In genomic region chr6:40672118-40672517, GRCh38 we compare ENCODE assay signal across 14 cellular contexts.
DNase-seq lines count a peak whose midpoint lies in the region; ATAC-seq and TF ChIP-seq lines count a peak whose summit lies in the region.
"Had no signal": no experiment of that assay in that cellular context is flagged by ENCODE, and none has a peak within 500 bp of the region (broad histone marks: within the 10 kb centered on the region; RNA-seq: fewer than 3 reads in every experiment).

No MANE protein-coding gene starts in this region.

- DNase-seq in AG09309 (ENCODE audit: low read depth) = no peak
- DNase-seq in GM13977 (ENCODE audit: low spot score) = no peak
- DNase-seq in NCI-H748 (lab: John Stamatoyannopoulos, UW; ENCODE audit: unreplicated experiment) = peak; percentile 94
- no peak for DNase-seq in fibroblast of villous mesenchyme (ENCODE audit: low read depth)
- DNase-seq in HuH-7.5 (ENCODE audit: low spot score) = no peak
- no peak for DNase-seq in heart left ventricle
- no peak for DNase-seq in activated naive CD4-positive, alpha-beta T cell treated with anti-CD3 and anti-CD28 coated beads for 36 hours
- no peak for DNase-seq in mesenchymal stem cell
- DNase-seq: activated CD4-positive, alpha-beta T cell treated with anti-CD3 and anti-CD28 coated beads for 4 hours; foreskin melanocyte; NCI-H446; stimulated activated naive CD8-positive, alpha-beta T cell treated with anti-CD3 and anti-CD28 coated beads, Interleukin-15, amount 100 ng/mL, for 72 hours had no signal

- TF ChIP-seq CTCF in AG09309 (IDR thresholded peaks at IDR 0.05; ENCODE audit: control insufficient read depth, insufficient read depth, low read depth, low read length, missing control alignments) = peak; percentile 21
- peak; percentile 15 for TF ChIP-seq CTCF in GM13977 (IDR thresholded peaks at IDR 0.05; ENCODE audit: extremely low read depth, insufficient read depth, missing control alignments)
- peak; percentile 6 for TF ChIP-seq CTCF in fibroblast of villous mesenchyme (IDR thresholded peaks at IDR 0.05; ENCODE audit: insufficient read depth, low read depth, low read length)
- TF ChIP-seq CTCF in heart left ventricle (IDR thresholded peaks at IDR 0.05) = peak in 3 of 12 donors; percentile 14 to 16 (median 15)

- no peak overlapping the region for H3K23ac ChIP-seq in mesenchymal stem cell (ENCODE audit: low read length in 2 of 2)

- peaks cover 5% of the 10 kb centered on the region for H3K27me3 Mint-ChIP-seq in activated naive CD4-positive, alpha-beta T cell treated with anti-CD3 and anti-CD28 coated beads for 36 hours (ENCODE audit: low read depth)

- no peaks in the 10 kb centered on the region for H3K9me3 ChIP-seq in heart left ventricle
- H3K9me3 ChIP-seq in mesenchymal stem cell (ENCODE audit: control insufficient read depth, low read length) = peaks cover 3% of the 10 kb centered on the region

- H3K4ac ChIP-seq in mesenchymal stem cell (ENCODE audit: low read depth in 1 of 2, low read length in 2 of 2) = no peak overlapping the region

- peaks cover 1% of the 10 kb centered on the region for H3K36me3 Mint-ChIP-seq in activated naive CD4-positive, alpha-beta T cell treated with anti-CD3 and anti-CD28 coated beads for 36 hours (ENCODE audit: low read depth)

- H3K4me3 Mint-ChIP-seq in activated naive CD4-positive, alpha-beta T cell treated with anti-CD3 and anti-CD28 coated beads for 36 hours = no peak overlapping the region
- H3K4me3 Mint-ChIP-seq: stimulated activated naive CD8-positive, alpha-beta T cell treated with anti-CD3 and anti-CD28 coated beads, Interleukin-15, amount 100 ng/mL, for 72 hours had no signal

- no peak overlapping the region for H2BK120ac ChIP-seq in mesenchymal stem cell (ENCODE audit: low read depth, low read length)

- H3K4me1 Mint-ChIP-seq in activated naive CD4-positive, alpha-beta T cell treated with anti-CD3 and anti-CD28 coated beads for 36 hours (ENCODE audit: low read depth) = no peaks in the 10 kb centered on the region
- H3K4me1 Mint-ChIP-seq: stimulated activated naive CD8-positive, alpha-beta T cell treated with anti-CD3 and anti-CD28 coated beads, Interleukin-15, amount 100 ng/mL, for 72 hours had no signal

- intact Hi-C loops in heart left ventricle (cut with DNase I) = no loop called here
- intact Hi-C loops in activated naive CD4-positive, alpha-beta T cell treated with anti-CD3 and anti-CD28 coated beads for 36 hours (cut with micrococcal nuclease) = no loop called here

- H3K36me3 ChIP-seq in heart left ventricle = no peaks in the 10 kb centered on the region
- H3K36me3 ChIP-seq in mesenchymal stem cell (ENCODE audit: control insufficient read depth in 1 of 2, insufficient read depth in 2 of 2, low read depth in 1 of 2, low read length in 2 of 2) = no peaks in the 10 kb centered on the region

- no peak for TF ChIP-seq POLR2A in heart left ventricle (IDR thresholded peaks at IDR 0.05)

- no peaks in the 10 kb centered on the region for H3K9me3 Mint-ChIP-seq in activated naive CD4-positive, alpha-beta T cell treated with anti-CD3 and anti-CD28 coated beads for 36 hours
- H3K9me3 Mint-ChIP-seq: stimulated activated naive CD8-positive, alpha-beta T cell treated with anti-CD3 and anti-CD28 coated beads, Interleukin-15, amount 100 ng/mL, for 72 hours had no signal

- H4K8ac ChIP-seq in mesenchymal stem cell (ENCODE audit: low read length) = no peak overlapping the region

- peaks cover 0 to 8% (median 0%) of the 10 kb centered on the region in 9 donors for H3K27me3 ChIP-seq in heart left ventricle
- peaks cover 0 to 35% of the 10 kb centered on the region in 2 experiments for H3K27me3 ChIP-seq in mesenchymal stem cell (ENCODE audit: control insufficient read depth in 1 of 2, insufficient read depth in 1 of 2, low read length in 2 of 2)

- H3K18ac ChIP-seq in mesenchymal stem cell (ENCODE audit: low read depth in 1 of 2, low read length in 2 of 2) = no peak overlapping the region

- no peak overlapping the region for H3K4me2 ChIP-seq in mesenchymal stem cell (ENCODE audit: low read length, poor library complexity, severe bottlenecking)
- H3K4me2 ChIP-seq: smooth muscle cell had no signal

- no peak overlapping the region for H3K27ac Mint-ChIP-seq in activated naive CD4-positive, alpha-beta T cell treated with anti-CD3 and anti-CD28 coated beads for 36 hours

- WGBS in heart left ventricle, 4 donors = 66 to 79% (median 74%) methylated on average over 5 of the region's 5 CpGs
- 70% methylated on average over 3 of the region's 5 CpGs for WGBS in mesenchymal stem cell

- CTCF ChIA-PET in activated naive CD4-positive, alpha-beta T cell treated with anti-CD3 and anti-CD28 coated beads for 36 hours (lab: Charles Lee) = no interaction called here

- no peak overlapping the region for H3K9ac ChIP-seq in mesenchymal stem cell (ENCODE audit: low read length)

- H3K79me1 ChIP-seq in mesenchymal stem cell (replicated peaks; ENCODE audit: low read length, poor library complexity, severe bottlenecking) = no peaks in the 10 kb centered on the region

- ATAC-seq in heart left ventricle = no peak
- ATAC-seq: stimulated activated naive CD8-positive, alpha-beta T cell treated with anti-CD3 and anti-CD28 coated beads, Interleukin-15, amount 100 ng/mL, for 72 hours had no signal

- no peaks in the 10 kb centered on the region for H3K4me1 ChIP-seq in heart left ventricle
- H3K4me1 ChIP-seq in mesenchymal stem cell (ENCODE audit: control insufficient read depth, insufficient read depth, low read depth, low read length) = no peaks in the 10 kb centered on the region

- no peak overlapping the region for H2AK5ac ChIP-seq in mesenchymal stem cell (ENCODE audit: low read length, severe bottlenecking)

- H3K27ac ChIP-seq in heart left ventricle (no peak overlapping the region), mesenchymal stem cell (ENCODE audit: low read length, poor library complexity, severe bottlenecking) (no peak overlapping the region)
- H3K27ac ChIP-seq: RWPE1 had no signal

- H3K14ac ChIP-seq in mesenchymal stem cell (ENCODE audit: low read length in 2 of 2) = no peak overlapping the region

- H3K4me3 ChIP-seq in AG09309 (ENCODE audit: control insufficient read depth, low read depth, low read length) (no peak overlapping the region), fibroblast of villous mesenchyme (ENCODE audit: low read depth, low read length) (no peak overlapping the region), heart left ventricle (no peak overlapping the region), mesenchymal stem cell (ENCODE audit: insufficient read depth in 1 of 2, low read depth in 1 of 2, low read length in 2 of 2) (no peak overlapping the region)
- H3K4me3 ChIP-seq: smooth muscle cell had no signal

- no peak overlapping the region for H2BK15ac ChIP-seq in mesenchymal stem cell (ENCODE audit: low read depth, poor library complexity, severe bottlenecking)

- H4K91ac ChIP-seq in mesenchymal stem cell (ENCODE audit: low read length) = no peak overlapping the region

- H2BK12ac ChIP-seq in mesenchymal stem cell (ENCODE audit: low read length in 2 of 2) = no peak overlapping the region

- in situ Hi-C loops in GM13977 (cut with MboI; ENCODE audit: low pct_unique_long_range_greater_than_20kb, low sequenced_read_pairs, unreplicated experiment) = no loop called here

- H2AFZ ChIP-seq in mesenchymal stem cell (ENCODE audit: low read depth, low read length) = no peak overlapping the region

- H2BK5ac ChIP-seq in mesenchymal stem cell (ENCODE audit: low read depth, low read length, poor library complexity, severe bottlenecking) = no peak overlapping the region
